Comparison of ENCODE assay signal across 10 cellular contexts in the genomic region with DNA sequence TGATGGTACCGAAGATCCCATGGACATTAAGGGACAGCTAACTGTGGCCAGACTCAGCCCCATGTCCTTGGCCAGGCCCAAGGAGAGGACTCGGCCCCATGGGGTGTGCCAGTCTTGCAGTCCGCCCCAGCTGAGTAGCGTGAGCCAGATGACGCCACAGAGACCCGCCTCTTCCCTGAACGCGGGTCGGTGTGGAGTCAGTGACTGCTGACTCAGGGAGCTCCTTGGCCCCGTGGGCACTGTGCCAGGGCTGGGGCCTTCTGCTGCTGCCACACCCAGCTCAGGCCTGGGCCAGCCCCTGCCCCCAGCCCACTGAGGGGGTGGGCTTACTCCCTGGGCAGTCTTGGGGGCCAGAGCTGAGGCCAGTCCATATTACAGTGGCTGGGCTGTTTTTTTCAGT. TPM values are rescaled to one million over a fixed set of nuclear protein-coding genes. Genes with fewer than 3 reads are reported as not detected.
DNase-seq lines count a peak whose midpoint lies in the region; ATAC-seq and TF ChIP-seq lines count a peak whose summit lies in the region.
"Had no signal": no experiment of that assay in that cellular context is flagged by ENCODE, and none has a peak within 500 bp of the region (broad histone marks: within the 10 kb centered on the region; RNA-seq: fewer than 3 reads in every experiment).

No MANE protein-coding gene starts in this region.

- H3K27ac ChIP-seq in coronary artery, result peak overlapping the region in 1 of 2 donors; percentile 46
- peak overlapping the region in 1 of 2 donors; percentile 41 for H3K27ac ChIP-seq in lung (ENCODE audit: low read depth in 1 of 2, low read length in 1 of 2)
- H3K27ac ChIP-seq: BLaER1 treated with 17β-estradiol and CSF1 and Interleukin-3, amounts not matched to agents 10 nM and 100 nM had no signal

- no peaks in the 10 kb centered on the region for H3K9me3 Mint-ChIP-seq in natural killer cell treated with Interleukin-12 subunit alpha and Interleukin-12 subunit beta and Interleukin-15 and Interleukin-18, amount 100 ng/mL, for 72 hours
- no peaks in the 10 kb centered on the region for H3K9me3 Mint-ChIP-seq in natural killer cell
- no peaks in the 10 kb centered on the region for H3K9me3 Mint-ChIP-seq in activated T-helper 2 cell treated with anti-CD3 and anti-CD28 coated beads, Interferon-gamma antibody, Interleukin-2, Interleukin-4, amounts not matched to agents 10 μg/mL and 5 μg/mL and 100 μg/mL, durations not matched to agents 14 hours and 24 hours and 36 hours

- no peaks in the 10 kb centered on the region for H3K4me1 Mint-ChIP-seq in natural killer cell treated with Interleukin-12 subunit alpha and Interleukin-12 subunit beta and Interleukin-15 and Interleukin-18, amount 100 ng/mL, for 72 hours (ENCODE audit: low read depth in 2 of 2)
- no peaks in the 10 kb centered on the region for H3K4me1 Mint-ChIP-seq in natural killer cell
- H3K4me1 Mint-ChIP-seq in activated T-helper 2 cell treated with anti-CD3 and anti-CD28 coated beads, Interferon-gamma antibody, Interleukin-2, Interleukin-4, amounts not matched to agents 10 μg/mL and 5 μg/mL and 100 μg/mL, durations not matched to agents 14 hours and 24 hours and 36 hours (ENCODE audit: low read depth), result no peaks in the 10 kb centered on the region

- TF ChIP-seq CTCF in natural killer cell (IDR thresholded peaks at IDR 0.05), result no peak
- no peak for TF ChIP-seq CTCF in coronary artery (IDR thresholded peaks at IDR 0.05)
- TF ChIP-seq CTCF in lung (IDR thresholded peaks at IDR 0.05; ENCODE audit: control extremely low read depth, extremely low read depth), result no peak

- no peaks in the 10 kb centered on the region for H3K4me1 ChIP-seq in lung (ENCODE audit: control insufficient read depth in 2 of 2, insufficient read depth in 2 of 2, low read length in 2 of 2)

- intact Hi-C loops in natural killer cell (cut with micrococcal nuclease), result no loop called here
- intact Hi-C loops in activated T-helper 2 cell treated with anti-CD3 and anti-CD28 coated beads, Interferon-gamma antibody, Interleukin-2, Interleukin-4, amounts not matched to agents 10 μg/mL and 5 μg/mL and 100 μg/mL, durations not matched to agents 14 hours and 24 hours and 36 hours (cut with micrococcal nuclease), result no loop called here

- peaks cover 0 to 37% of the 10 kb centered on the region in 2 donors for H3K36me3 ChIP-seq in lung (ENCODE audit: control insufficient read depth in 2 of 2, insufficient read depth in 2 of 2, low read length in 2 of 2)

- no peaks in the 10 kb centered on the region for H3K27me3 Mint-ChIP-seq in natural killer cell treated with Interleukin-12 subunit alpha and Interleukin-12 subunit beta and Interleukin-15 and Interleukin-18, amount 100 ng/mL, for 72 hours
- H3K27me3 Mint-ChIP-seq in natural killer cell (ENCODE audit: low read depth in 2 of 2), result no peaks in the 10 kb centered on the region
- H3K27me3 Mint-ChIP-seq in activated T-helper 2 cell treated with anti-CD3 and anti-CD28 coated beads, Interferon-gamma antibody, Interleukin-2, Interleukin-4, amounts not matched to agents 10 μg/mL and 5 μg/mL and 100 μg/mL, durations not matched to agents 14 hours and 24 hours and 36 hours (ENCODE audit: low read depth), result no peaks in the 10 kb centered on the region

- no peak overlapping the region for H3K27ac Mint-ChIP-seq in natural killer cell treated with Interleukin-12 subunit alpha and Interleukin-12 subunit beta and Interleukin-15 and Interleukin-18, amount 100 ng/mL, for 72 hours
- no peak overlapping the region for H3K27ac Mint-ChIP-seq in natural killer cell
- no peak overlapping the region for H3K27ac Mint-ChIP-seq in activated T-helper 2 cell treated with anti-CD3 and anti-CD28 coated beads, Interferon-gamma antibody, Interleukin-2, Interleukin-4, amounts not matched to agents 10 μg/mL and 5 μg/mL and 100 μg/mL, durations not matched to agents 14 hours and 24 hours and 36 hours

- H3K27me3 ChIP-seq in lung (ENCODE audit: control insufficient read depth, insufficient read depth), result no peaks in the 10 kb centered on the region

- DNase-seq in natural killer cell treated with Interleukin-12 subunit alpha and Interleukin-12 subunit beta and Interleukin-15 and Interleukin-18, amount 100 ng/mL, for 72 hours (ENCODE audit: low spot score), result peak; percentile 45
- DNase-seq in natural killer cell (no peak), coronary artery (ENCODE audit: low spot score) (peak; percentile 86), lung (ENCODE audit: low spot score) (peak; percentile 82), cerebellar cortex (ENCODE audit: low spot score) (no peak), mesenteric fat pad (ENCODE audit: low spot score) (no peak)
- DNase-seq in activated T-helper 2 cell treated with anti-CD3 and anti-CD28 coated beads, Interferon-gamma antibody, Interleukin-2, Interleukin-4, amounts not matched to agents 10 μg/mL and 5 μg/mL and 100 μg/mL, durations not matched to agents 14 hours and 24 hours and 36 hours (ENCODE audit: low spot score), result no peak
- DNase-seq: T-helper 1 cell had no signal

- H3K4me3 ChIP-seq in coronary artery (no peak overlapping the region), lung (no peak overlapping the region)
- H3K4me3 ChIP-seq: BLaER1 treated with 17β-estradiol and CSF1 and Interleukin-3, amounts not matched to agents 10 nM and 100 nM had no signal

- H3K4me3 Mint-ChIP-seq in natural killer cell treated with Interleukin-12 subunit alpha and Interleukin-12 subunit beta and Interleukin-15 and Interleukin-18, amount 100 ng/mL, for 72 hours, result no peak overlapping the region
- H3K4me3 Mint-ChIP-seq in natural killer cell, result no peak overlapping the region
- no peak overlapping the region for H3K4me3 Mint-ChIP-seq in activated T-helper 2 cell treated with anti-CD3 and anti-CD28 coated beads, Interferon-gamma antibody, Interleukin-2, Interleukin-4, amounts not matched to agents 10 μg/mL and 5 μg/mL and 100 μg/mL, durations not matched to agents 14 hours and 24 hours and 36 hours (ENCODE audit: low read depth)

- H3K36me3 Mint-ChIP-seq in natural killer cell treated with Interleukin-12 subunit alpha and Interleukin-12 subunit beta and Interleukin-15 and Interleukin-18, amount 100 ng/mL, for 72 hours, result no peaks in the 10 kb centered on the region
- H3K36me3 Mint-ChIP-seq in natural killer cell, result no peaks in the 10 kb centered on the region
- H3K36me3 Mint-ChIP-seq in activated T-helper 2 cell treated with anti-CD3 and anti-CD28 coated beads, Interferon-gamma antibody, Interleukin-2, Interleukin-4, amounts not matched to agents 10 μg/mL and 5 μg/mL and 100 μg/mL, durations not matched to agents 14 hours and 24 hours and 36 hours (ENCODE audit: low read depth), result no peaks in the 10 kb centered on the region

- no peak for ATAC-seq in natural killer cell treated with Interleukin-12 subunit alpha and Interleukin-12 subunit beta and Interleukin-15 and Interleukin-18, amount 100 ng/mL, for 72 hours
- ATAC-seq in natural killer cell (no peak), lung (ENCODE audit: insufficient read depth, low FRiP score) (peak; percentile 69), GM21576 (IDR thresholded peaks at IDR 0.05; ENCODE audit: unreplicated experiment) (no peak)

- 45 to 61% methylated on average over 8 to 10 of the region's 10 CpGs for WGBS in lung, 2 donors

- no peaks in the 10 kb centered on the region for H3K9me3 ChIP-seq in lung (ENCODE audit: control insufficient read depth in 2 of 2, insufficient read depth in 1 of 2, low read length in 1 of 2)
- H3K9me3 ChIP-seq: BLaER1 treated with 17β-estradiol and CSF1 and Interleukin-3, amounts not matched to agents 10 nM and 100 nM had no signal

RNA-seq across cellular contexts. Expression of gene PLXNA1, which starts 52.8 kb away (rescaled TPM):
- 1 to 10 TPM; 3.4 to 7.9 TPM for total RNA-seq in natural killer cell treated with Interleukin-12 subunit alpha and Interleukin-12 subunit beta and Interleukin-15 and Interleukin-18, amount 100 ng/mL, for 72 hours
- 1 to 10 TPM; 2.5 to 4.3 (median 2.8) TPM for total RNA-seq in natural killer cell
- 10 to 100 TPM; 22.6 to 51.7 TPM for total RNA-seq in lung
- polyA plus RNA-seq in lung, result 10 to 100 TPM; 17.6 to 20.9 TPM
- total RNA-seq in activated T-helper 2 cell treated with anti-CD3 and anti-CD28 coated beads, Interferon-gamma antibody, Interleukin-2, Interleukin-4, amounts not matched to agents 10 μg/mL and 5 μg/mL and 100 μg/mL, durations not matched to agents 14 hours and 24 hours and 36 hours, result 17.2 and 18.9 TPM in 2 replicates
- 26.3 TPM for total RNA-seq in mesenteric fat pad

Comparison
In these comparisons a context has a peak if more than half of its experiments do, and no peak if none do; other contexts are left out.
1. DNase-seq: peak in natural killer cell treated with Interleukin-12 subunit alpha and Interleukin-12 subunit beta and Interleukin-15 and Interleukin-18, amount 100 ng/mL, for 72 hours (single experiment), coronary artery (single experiment) and lung (single experiment); none in natural killer cell (single experiment), cerebellar cortex (single experiment), activated T-helper 2 cell treated with anti-CD3 and anti-CD28 coated beads, Interferon-gamma antibody, Interleukin-2, Interleukin-4, amounts not matched to agents 10 μg/mL and 5 μg/mL and 100 μg/mL, durations not matched to agents 14 hours and 24 hours and 36 hours (single experiment) and mesenteric fat pad (single experiment).